In genomic region chr5:6404129-6404528, GRCh38 we compare ENCODE assay signal across 18 cellular contexts. TPM values are rescaled to one million over a fixed set of nuclear protein-coding genes. Genes with fewer than 3 reads are reported as not detected.
DNase-seq lines count a peak whose midpoint lies in the region; ATAC-seq and TF ChIP-seq lines count a peak whose summit lies in the region.
"Had no signal": no experiment of that assay in that cellular context is flagged by ENCODE, and none has a peak within 500 bp of the region (broad histone marks: within the 10 kb centered on the region; RNA-seq: fewer than 3 reads in every experiment).

No MANE protein-coding gene starts in this region.

- H3K27me3 Mint-ChIP-seq in CD14-positive monocyte (ENCODE audit: low read depth in 3 of 3): peaks cover 2 to 11% (median 6%) of the 10 kb centered on the region in 3 donors

- peaks cover 0 to 3% (median 0%) of the 10 kb centered on the region in 7 donors for H3K9me3 Mint-ChIP-seq in CD14-positive monocyte
- H3K9me3 Mint-ChIP-seq: stimulated activated naive CD8-positive, alpha-beta T cell treated with anti-CD3 and anti-CD28 coated beads, Interleukin-15, amount 100 ng/mL, for 72 hours had no signal

- no peaks in the 10 kb centered on the region for H3K36me3 Mint-ChIP-seq in CD14-positive monocyte
- H3K36me3 Mint-ChIP-seq: activated naive CD8-positive, alpha-beta T cell had no signal

- DNase-seq in ELR (ENCODE audit: low read depth): peak; percentile 51
- peak; percentile 39 for DNase-seq in GM20000 (ENCODE audit: low spot score)
- DNase-seq in fibroblast of peridontal ligament (ENCODE audit: extremely low read depth): peak; percentile 2
- DNase-seq in SW480 (ENCODE audit: low spot score): no peak
- no peak for DNase-seq in CD14-positive monocyte (ENCODE audit: low spot score)
- no peak for DNase-seq in activated T-cell treated with anti-CD3 and anti-CD28 coated beads for 4 hours
- DNase-seq in NCI-H774 (lab: John Stamatoyannopoulos, UW): no peak
- DNase-seq: DND-41; hypothalamus; KBM-7; NCI-H146; NCI-H69; nephron progenitor cell; right lobe of liver; SJCRH30; stimulated activated naive CD8-positive, alpha-beta T cell treated with anti-CD3 and anti-CD28 coated beads, Interleukin-15, amount 100 ng/mL, for 72 hours had no signal

- no peak for TF ChIP-seq CTCF in GM20000 (IDR thresholded peaks at IDR 0.05; ENCODE audit: extremely low read depth, missing control alignments)
- no peak for TF ChIP-seq CTCF in CD14-positive monocyte (IDR thresholded peaks at IDR 0.05)

- H3K4me1 Mint-ChIP-seq in CD14-positive monocyte: no peaks in the 10 kb centered on the region
- H3K4me1 Mint-ChIP-seq: nephron progenitor cell had no signal

- ATAC-seq in HG03439 (IDR thresholded peaks at IDR 0.05; ENCODE audit: unreplicated experiment): peak; percentile 53
- ATAC-seq: right lobe of liver; stimulated activated naive CD8-positive, alpha-beta T cell treated with anti-CD3 and anti-CD28 coated beads, Interleukin-15, amount 100 ng/mL, for 72 hours had no signal

- no peak overlapping the region for H3K27ac Mint-ChIP-seq in CD14-positive monocyte
- H3K27ac Mint-ChIP-seq: activated naive CD8-positive, alpha-beta T cell; nephron progenitor cell; stimulated activated naive CD8-positive, alpha-beta T cell treated with anti-CD3 and anti-CD28 coated beads, Interleukin-15, amount 100 ng/mL, for 72 hours had no signal

- no peak overlapping the region for H3K4me3 Mint-ChIP-seq in CD14-positive monocyte
- H3K4me3 Mint-ChIP-seq: activated naive CD8-positive, alpha-beta T cell; nephron progenitor cell; stimulated activated naive CD8-positive, alpha-beta T cell treated with anti-CD3 and anti-CD28 coated beads, Interleukin-15, amount 100 ng/mL, for 72 hours had no signal

- intact Hi-C loops in CD14-positive monocyte (cut with micrococcal nuclease): no loop called here

RNA-seq across cellular contexts. Expression of gene MED10, which starts 25.8 kb away (rescaled TPM):
- 10 to 100 TPM; 47.3 to 47.8 TPM for polyA plus RNA-seq in CD14-positive monocyte

RNA-seq across cellular contexts. Expression of gene UBE2QL1, which starts 44.5 kb away (rescaled TPM):
- not detected for polyA plus RNA-seq in CD14-positive monocyte

Comparison
In these comparisons a context has a peak if more than half of its experiments do, and no peak if none do; other contexts are left out.
1. DNase-seq: peak in ELR (single experiment), GM20000 (single experiment) and fibroblast of peridontal ligament (single experiment); none in SW480 (single experiment), CD14-positive monocyte (single experiment), activated T-cell treated with anti-CD3 and anti-CD28 coated beads for 4 hours (single experiment) and NCI-H774 (single experiment).